In genomic region chr3:52455283-52456168, GRCh38 we compare ENCODE assay signal across 8 cellular contexts. TPM values are rescaled to one million over a fixed set of nuclear protein-coding genes. Genes with fewer than 3 reads are reported as not detected.
DNase-seq lines count a peak whose midpoint lies in the region; ATAC-seq lines count a peak whose summit lies in the region.

Gene NISCH, plus strand, starts transcription at chr3:52455604. Its CDS starts 38 bp downstream, at chr3:52455642.

- H3K9me3 Mint-ChIP-seq in activated T-cell treated with anti-CD3 and anti-CD28 coated beads, Interleukin-2, amount 50 U/mL, for 24 hours: no peaks in the 10 kb centered on the region

- H3K36me3 Mint-ChIP-seq in activated T-cell treated with anti-CD3 and anti-CD28 coated beads, Interleukin-2, amount 50 U/mL, for 24 hours (ENCODE audit: low read depth): peaks cover 44% of the 10 kb centered on the region

- peak within 1 kb of the TSS; percentile 97 for H3K27ac Mint-ChIP-seq in activated T-cell treated with anti-CD3 and anti-CD28 coated beads, Interleukin-2, amount 50 U/mL, for 24 hours

- peak within 1 kb of the TSS; percentile 96 for H3K4me3 Mint-ChIP-seq in activated T-cell treated with anti-CD3 and anti-CD28 coated beads, Interleukin-2, amount 50 U/mL, for 24 hours

- H3K4me1 Mint-ChIP-seq in activated T-cell treated with anti-CD3 and anti-CD28 coated beads, Interleukin-2, amount 50 U/mL, for 24 hours (ENCODE audit: low read depth): peaks cover 49% of the 10 kb centered on the region

- H3K27me3 Mint-ChIP-seq in activated T-cell treated with anti-CD3 and anti-CD28 coated beads, Interleukin-2, amount 50 U/mL, for 24 hours: no peaks in the 10 kb centered on the region

- ATAC-seq in GM19438 (IDR thresholded peaks at IDR 0.05; ENCODE audit: low read depth, unreplicated experiment) (peak; percentile 69), esophagus mucosa (peak; percentile 81)

- peak; percentile 45 for DNase-seq in CMK (ENCODE audit: low read depth)
- DNase-seq in HPDE6-E6E7 (ENCODE audit: extremely low spot score): peak; percentile 22
- DNase-seq in OCI-M2 (lab: John Stamatoyannopoulos, UW; ENCODE audit: unreplicated experiment): peak; percentile 12
- DNase-seq in activated T-cell treated with anti-CD3 and anti-CD28 coated beads, Interleukin-2, amount 50 U/mL, for 24 hours: peak; percentile 99
- DNase-seq in myocyte (ENCODE audit: low read depth): peak; percentile 85
- peak; percentile 87 to 92 for DNase-seq in stimulated activated CD8-positive, alpha-beta memory T cell treated with anti-CD3 and anti-CD28 coated beads, Interleukin-7, amount 100 ng/mL, for 48 hours (ENCODE audit: extremely low read depth in 1 of 2, low read depth in 1 of 2)

RNA-seq across cellular contexts. Expression of gene NISCH, which starts in this region (rescaled TPM):
- 38.0 TPM for total RNA-seq in esophagus mucosa
- 63.9 and 93.0 TPM in 2 replicates for total RNA-seq in myocyte
- polyA plus RNA-seq in myocyte (2012): 105 TPM

Comparison
In these comparisons a context has a peak if more than half of its experiments do, and no peak if none do; other contexts are left out.
1. Peak in every context shown above with its lines: DNase-seq and ATAC-seq.
2. DNase-seq: peak in every context shown above with its lines; median percentile 99 in activated T-cell treated with anti-CD3 and anti-CD28 coated beads, Interleukin-2, amount 50 U/mL, for 24 hours; 90 in stimulated activated CD8-positive, alpha-beta memory T cell treated with anti-CD3 and anti-CD28 coated beads, Interleukin-7, amount 100 ng/mL, for 48 hours; 85 in myocyte; 45 in CMK; 22 in HPDE6-E6E7; 12 in OCI-M2.